Comparison of ENCODE assay signal across 14 cellular contexts in genomic region chr3:191350389-191351090, GRCh38. TPM values are rescaled to one million over a fixed set of nuclear protein-coding genes. Genes with fewer than 3 reads are reported as not detected.
A peak's percentile ranks its signal among the peaks of the same experiment; 100 is the strongest.
DNase-seq lines count a peak whose midpoint lies in the region; ATAC-seq, FAIRE-seq and TF ChIP-seq lines count a peak whose summit lies in the region.
"Had no signal": no experiment of that assay in that cellular context is flagged by ENCODE, and none has a peak within 500 bp of the region (broad histone marks: within the 10 kb centered on the region; RNA-seq: fewer than 3 reads in every experiment).

No MANE protein-coding gene starts in this region.

- no peak overlapping the region for H3K4me3 Mint-ChIP-seq in activated B cell treated with CpG ODN at 0.5 μM for 24 hours
- H3K4me3 Mint-ChIP-seq: CD14-positive monocyte had no signal

- H3K4me1 ChIP-seq in hepatocyte (ENCODE audit: insufficient read depth): peaks cover 16% of the 10 kb centered on the region
- H3K4me1 ChIP-seq in skeletal muscle satellite cell (ENCODE audit: control insufficient read depth, insufficient read depth, low read length): peaks cover 35% of the 10 kb centered on the region
- H3K4me1 ChIP-seq in SJCRH30: peaks cover 6% of the 10 kb centered on the region

- no peaks in the 10 kb centered on the region for H3K27me3 Mint-ChIP-seq in activated B cell treated with CpG ODN at 0.5 μM for 24 hours

- WGBS in hepatocyte (ENCODE audit: low lambda C conversion rate, missing lambda C conversion rate): 44% methylated on average over 5 of the region's 5 CpGs

- peak overlapping the region; percentile 35 for H3K4me2 ChIP-seq in hepatocyte
- H3K4me2 ChIP-seq in skeletal muscle satellite cell (ENCODE audit: low read length): peak overlapping the region; percentile 50

- intact Hi-C loops in activated B cell treated with CpG ODN at 0.5 μM for 24 hours (cut with micrococcal nuclease): no loop called here

- DNase-seq in activated B cell treated with CpG ODN at 0.5 μM for 24 hours (no peak), hepatocyte (ENCODE audit: low spot score) (no peak), SJCRH30 (no peak), omental fat pad (ENCODE audit: low spot score) (no peak)
- DNase-seq in activated CD4-positive, CD25-positive, alpha-beta regulatory T cell (lab: John Stamatoyannopoulos, UW): no peak
- DNase-seq: GF-D8, hypothalamus, Kasumi-1 had no signal

- H3K4me3 ChIP-seq in hepatocyte: no peak overlapping the region
- peak overlapping the region; percentile 14 for H3K4me3 ChIP-seq in skeletal muscle satellite cell (ENCODE audit: low read length)
- H3K4me3 ChIP-seq in SJCRH30: no peak overlapping the region

- H3K36me3 Mint-ChIP-seq in activated B cell treated with CpG ODN at 0.5 μM for 24 hours (ENCODE audit: low read depth): peaks cover 1% of the 10 kb centered on the region
- H3K36me3 Mint-ChIP-seq: activated naive CD4-positive, alpha-beta T cell treated with anti-CD3 and anti-CD28 coated beads, Interleukin-2, amount 50 U/mL, for 72 hours; CD14-positive monocyte had no signal

- no peaks in the 10 kb centered on the region for H3K36me3 ChIP-seq in hepatocyte (replicated peaks; ENCODE audit: insufficient read depth, low read depth)
- H3K36me3 ChIP-seq in skeletal muscle satellite cell (ENCODE audit: insufficient read depth, low read length): no peaks in the 10 kb centered on the region
- no peaks in the 10 kb centered on the region for H3K36me3 ChIP-seq in SJCRH30

- peaks cover 50% of the 10 kb centered on the region for H3K4me1 Mint-ChIP-seq in activated B cell treated with CpG ODN at 0.5 μM for 24 hours
- H3K4me1 Mint-ChIP-seq: CD14-positive monocyte had no signal

- CTCF ChIA-PET in activated B cell treated with CpG ODN at 0.5 μM for 24 hours (lab: Charles Lee): no interaction called here

- FAIRE-seq in G401.6 (lab: Jason Lieb, UNC): peak; percentile 99

- no peak for ATAC-seq in activated B cell treated with CpG ODN at 0.5 μM for 24 hours (ENCODE audit: low read depth)
- ATAC-seq in HG03025 (IDR thresholded peaks at IDR 0.05; ENCODE audit: low FRiP score, unreplicated experiment): no peak
- no peak for ATAC-seq in omental fat pad (ENCODE audit: low FRiP score)
- ATAC-seq: activated naive CD4-positive, alpha-beta T cell treated with anti-CD3 and anti-CD28 coated beads, Interleukin-2, amount 50 U/mL, for 72 hours had no signal

- POLR2A ChIA-PET in activated B cell treated with CpG ODN at 0.5 μM for 24 hours (lab: Charles Lee): no interaction called here

- no peaks in the 10 kb centered on the region for H3K27me3 ChIP-seq in hepatocyte
- no peaks in the 10 kb centered on the region for H3K27me3 ChIP-seq in skeletal muscle satellite cell (ENCODE audit: control insufficient read depth, insufficient read depth, low read length)
- no peaks in the 10 kb centered on the region for H3K27me3 ChIP-seq in SJCRH30

- no peaks in the 10 kb centered on the region for H3K9me3 Mint-ChIP-seq in activated B cell treated with CpG ODN at 0.5 μM for 24 hours
- H3K9me3 Mint-ChIP-seq: activated naive CD4-positive, alpha-beta T cell treated with anti-CD3 and anti-CD28 coated beads, Interleukin-2, amount 50 U/mL, for 72 hours had no signal

- H3K9me2 ChIP-seq in hepatocyte (replicated peaks; ENCODE audit: insufficient read depth): no peaks in the 10 kb centered on the region

- no peak overlapping the region for H2AFZ ChIP-seq in hepatocyte

- H4K20me1 ChIP-seq in hepatocyte (ENCODE audit: insufficient read depth, poor library complexity, severe bottlenecking): peaks cover 11% of the 10 kb centered on the region

- H3K9me3 ChIP-seq in hepatocyte (ENCODE audit: low read depth): no peaks in the 10 kb centered on the region
- H3K9me3 ChIP-seq in skeletal muscle satellite cell (replicated peaks; ENCODE audit: low read length): no peaks in the 10 kb centered on the region
- H3K9me3 ChIP-seq in SJCRH30 (replicated peaks): no peaks in the 10 kb centered on the region

- H3K27ac ChIP-seq in hepatocyte: peak overlapping the region; percentile 4
- H3K27ac ChIP-seq in SJCRH30: no peak overlapping the region

- no peak for TF ChIP-seq CTCF in activated B cell treated with CpG ODN at 0.5 μM for 24 hours (IDR thresholded peaks at IDR 0.05)
- TF ChIP-seq CTCF in hepatocyte (IDR thresholded peaks at IDR 0.05; ENCODE audit: poor library complexity): no peak
- TF ChIP-seq CTCF in omental fat pad (IDR thresholded peaks at IDR 0.05): no peak

- H3K9ac ChIP-seq in skeletal muscle satellite cell (ENCODE audit: low read depth, low read length): no peak overlapping the region

- H3K79me2 ChIP-seq in hepatocyte: peaks cover 94% of the 10 kb centered on the region

- H3K27ac Mint-ChIP-seq in activated B cell treated with CpG ODN at 0.5 μM for 24 hours: peak overlapping the region; percentile 51
- H3K27ac Mint-ChIP-seq: activated naive CD4-positive, alpha-beta T cell treated with anti-CD3 and anti-CD28 coated beads, Interleukin-2, amount 50 U/mL, for 72 hours had no signal

RNA-seq across cellular contexts. Expression of gene UTS2B, which starts 20.2 kb away (rescaled TPM):
- total RNA-seq in activated B cell treated with CpG ODN at 0.5 μM for 24 hours (1.9 and 2.1 TPM in 2 replicates), hepatocyte (0.07 TPM in 1 of 2 replicates, not detected in the other), omental fat pad (1 to 10 TPM in 2 of 4 donors, under 1 TPM in 2; 0.24 to 1.3 (median 1.00) TPM)
- polyA plus RNA-seq in hepatocyte: 0.19 and 0.29 TPM in 2 replicates
- 0.22 and 0.25 TPM in 2 replicates for total RNA-seq in skeletal muscle satellite cell (2012; rRNA removed)
- total RNA-seq in SJCRH30 (2014; rRNA removed; shearing (Covaris generic)): 0.28 TPM in 1 of 2 replicates, not detected in the other
- total RNA-seq: activated naive CD4-positive, alpha-beta T cell treated with anti-CD3 and anti-CD28 coated beads, Interleukin-2, amount 50 U/mL, for 72 hours; T-helper 1 cell treated with Interleukin-12 subunit alpha and Interleukin-12 subunit beta and Interleukin-4 antibody, amounts not matched to agents 30 ng/mL and 1 ng/mL, for 36 hours had no signal
- polyA plus RNA-seq: CD14-positive monocyte had no signal

RNA-seq across cellular contexts. Expression of gene CCDC50, which starts 21.3 kb away (rescaled TPM):
- 144 and 153 TPM in 2 replicates for total RNA-seq in activated B cell treated with CpG ODN at 0.5 μM for 24 hours
- total RNA-seq in hepatocyte: 49.6 and 54.6 TPM in 2 replicates
- polyA plus RNA-seq in hepatocyte: 31.6 and 34.9 TPM in 2 replicates
- 62.0 and 63.9 TPM in 2 replicates for total RNA-seq in skeletal muscle satellite cell (2012; rRNA removed)
- 23.4 and 24.5 TPM in 2 replicates for total RNA-seq in SJCRH30 (2014; rRNA removed; shearing (Covaris generic))
- total RNA-seq in omental fat pad: 100 to 1,000 TPM in 3 of 4 donors, 10 to 100 TPM in 1; 93.3 to 182 (median 125) TPM
